ENCODE assay signal across 8 cellular contexts in genomic region chr7:27192546-27193334, GRCh38. TPM values are rescaled to one million over a fixed set of nuclear protein-coding genes. Genes with fewer than 3 reads are reported as not detected.
A peak's percentile ranks its signal among the peaks of the same experiment; 100 is the strongest.
DNase-seq lines count a peak whose midpoint lies in the region; ATAC-seq and TF ChIP-seq lines count a peak whose summit lies in the region.

No MANE protein-coding gene starts in this region.

- ATAC-seq in GM23338 = peak; percentile 23
- no peak for ATAC-seq in GM19455 (IDR thresholded peaks at IDR 0.05; ENCODE audit: unreplicated experiment)

- H4K20me1 ChIP-seq in GM23338 (replicated peaks; ENCODE audit: insufficient read depth) (peaks cover 31% of the 10 kb centered on the region), hepatocyte (ENCODE audit: insufficient read depth, poor library complexity, severe bottlenecking) (peaks cover 25% of the 10 kb centered on the region)

- H3K27ac Mint-ChIP-seq in GM23338 = no peak overlapping the region

- DNase-seq in GM23338 (ENCODE audit: low spot score) = no peak
- peak; percentile 20 for DNase-seq in UCSD-AML1 (lab: John Stamatoyannopoulos, UW; ENCODE audit: unreplicated experiment)
- DNase-seq in hepatocyte (ENCODE audit: low spot score) = no peak
- no peak for DNase-seq in HUDEP-2 (lab: John Stamatoyannopoulos, UW; ENCODE audit: unreplicated experiment in 76 of 76)
- no peak for DNase-seq in G401 (ENCODE audit: low spot score)
- no peak for DNase-seq in RPMI8226

- H3K79me2 ChIP-seq in GM23338 (replicated peaks; ENCODE audit: insufficient read depth) (no peaks in the 10 kb centered on the region), hepatocyte (peaks cover 98% of the 10 kb centered on the region)

- H3K4me1 Mint-ChIP-seq in GM23338 = peaks cover 22% of the 10 kb centered on the region

- H3K4me1 ChIP-seq in GM23338 (ENCODE audit: insufficient read depth) (peaks cover 38% of the 10 kb centered on the region), hepatocyte (ENCODE audit: insufficient read depth) (peaks cover 35% of the 10 kb centered on the region)

- H2AFZ ChIP-seq in GM23338 = no peak overlapping the region
- H2AFZ ChIP-seq in hepatocyte = peak overlapping the region; percentile 52

- H3K27me3 Mint-ChIP-seq in GM23338 (ENCODE audit: insufficient read depth, low read depth, poor library complexity) = peaks cover 95% of the 10 kb centered on the region

- peak overlapping the region; percentile 40 for H3K4me3 ChIP-seq in GM23338
- peak overlapping the region; percentile 34 for H3K4me3 ChIP-seq in hepatocyte
- H3K4me3 ChIP-seq in skin epidermis = peak overlapping the region; percentile 14 to 33 (median 20)

- H3K36me3 Mint-ChIP-seq in GM23338 (ENCODE audit: low read depth) = no peaks in the 10 kb centered on the region

- no peaks in the 10 kb centered on the region; the same call in 2 of the 3 replicates for H3K9me3 Mint-ChIP-seq in GM23338

- H3K4me2 ChIP-seq in GM23338 = peak overlapping the region; percentile 48; the same call in 1 of the 2 replicates
- H3K4me2 ChIP-seq in hepatocyte = peak overlapping the region; percentile 96

- H3F3A ChIP-seq in GM23338 (replicated peaks; ENCODE audit: low read depth) = peaks cover 36% of the 10 kb centered on the region

- H3K27ac ChIP-seq in GM23338 (ENCODE audit: low read depth) = no peak overlapping the region
- H3K27ac ChIP-seq in hepatocyte = peak overlapping the region; percentile 97
- peak overlapping the region in 6 of 21 experiments; percentile 32 to 78 (median 67) for H3K27ac ChIP-seq in skin epidermis

- no peak overlapping the region; the same call in 2 of the 3 replicates for H3K4me3 Mint-ChIP-seq in GM23338

- 8% methylated on average over 67 of the region's 78 CpGs for WGBS in hepatocyte (ENCODE audit: low lambda C conversion rate, missing lambda C conversion rate)

- no peaks in the 10 kb centered on the region for H3K9me3 ChIP-seq in hepatocyte (ENCODE audit: low read depth)

- TF ChIP-seq CTCF in GM23338 (conservative IDR thresholded peaks at IDR 0.05; ENCODE audit: low read depth in 2 of 2) = no peak
- no peak for TF ChIP-seq CTCF in hepatocyte (IDR thresholded peaks at IDR 0.05; ENCODE audit: poor library complexity)

- H3K36me3 ChIP-seq in GM23338 (ENCODE audit: insufficient read depth) (no peaks in the 10 kb centered on the region), hepatocyte (replicated peaks; ENCODE audit: insufficient read depth, low read depth) (no peaks in the 10 kb centered on the region)

- in situ Hi-C loops in G401 (cut with HindIII; ENCODE audit: low sequenced_read_pairs) = no loop called here

- H3K27me3 ChIP-seq in GM23338 (ENCODE audit: insufficient read depth) (peaks cover 100% of the 10 kb centered on the region), hepatocyte (peaks cover 88% of the 10 kb centered on the region)

- no peaks in the 10 kb centered on the region for H3K9me2 ChIP-seq in GM23338 (ENCODE audit: insufficient read depth)
- no peaks in the 10 kb centered on the region for H3K9me2 ChIP-seq in hepatocyte (replicated peaks; ENCODE audit: insufficient read depth)

TF ChIP-seq in GM23338, 12 proteins besides CTCF, POLR2A, EP300 and RAD21:
- TF ChIP-seq CREB1 (CRISPR knock-in tag; IDR thresholded peaks at IDR 0.05; ENCODE audit: low read depth) (0 out of 2 replicates have a peak, but pooled peaks have one; percentile 1), EZH2 (IDR thresholded peaks at IDR 0.05; ENCODE audit: low read depth, unreplicated experiment) (peak; percentile 78), POLR2AphosphoS5 (IDR thresholded peaks at IDR 0.05; ENCODE audit: low read depth) (no peak)
- TF ChIP-seq, protein P1, sequence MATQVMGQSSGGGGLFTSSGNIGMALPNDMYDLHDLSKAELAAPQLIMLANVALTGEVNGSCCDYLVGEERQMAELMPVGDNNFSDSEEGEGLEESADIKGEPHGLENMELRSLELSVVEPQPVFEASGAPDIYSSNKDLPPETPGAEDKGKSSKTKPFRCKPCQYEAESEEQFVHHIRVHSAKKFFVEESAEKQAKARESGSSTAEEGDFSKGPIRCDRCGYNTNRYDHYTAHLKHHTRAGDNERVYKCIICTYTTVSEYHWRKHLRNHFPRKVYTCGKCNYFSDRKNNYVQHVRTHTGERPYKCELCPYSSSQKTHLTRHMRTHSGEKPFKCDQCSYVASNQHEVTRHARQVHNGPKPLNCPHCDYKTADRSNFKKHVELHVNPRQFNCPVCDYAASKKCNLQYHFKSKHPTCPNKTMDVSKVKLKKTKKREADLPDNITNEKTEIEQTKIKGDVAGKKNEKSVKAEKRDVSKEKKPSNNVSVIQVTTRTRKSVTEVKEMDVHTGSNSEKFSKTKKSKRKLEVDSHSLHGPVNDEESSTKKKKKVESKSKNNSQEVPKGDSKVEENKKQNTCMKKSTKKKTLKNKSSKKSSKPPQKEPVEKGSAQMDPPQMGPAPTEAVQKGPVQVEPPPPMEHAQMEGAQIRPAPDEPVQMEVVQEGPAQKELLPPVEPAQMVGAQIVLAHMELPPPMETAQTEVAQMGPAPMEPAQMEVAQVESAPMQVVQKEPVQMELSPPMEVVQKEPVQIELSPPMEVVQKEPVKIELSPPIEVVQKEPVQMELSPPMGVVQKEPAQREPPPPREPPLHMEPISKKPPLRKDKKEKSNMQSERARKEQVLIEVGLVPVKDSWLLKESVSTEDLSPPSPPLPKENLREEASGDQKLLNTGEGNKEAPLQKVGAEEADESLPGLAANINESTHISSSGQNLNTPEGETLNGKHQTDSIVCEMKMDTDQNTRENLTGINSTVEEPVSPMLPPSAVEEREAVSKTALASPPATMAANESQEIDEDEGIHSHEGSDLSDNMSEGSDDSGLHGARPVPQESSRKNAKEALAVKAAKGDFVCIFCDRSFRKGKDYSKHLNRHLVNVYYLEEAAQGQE (IDR thresholded peaks at IDR 0.05; ENCODE audit: unreplicated experiment) = no peak
- TF ChIP-seq, protein P2, sequence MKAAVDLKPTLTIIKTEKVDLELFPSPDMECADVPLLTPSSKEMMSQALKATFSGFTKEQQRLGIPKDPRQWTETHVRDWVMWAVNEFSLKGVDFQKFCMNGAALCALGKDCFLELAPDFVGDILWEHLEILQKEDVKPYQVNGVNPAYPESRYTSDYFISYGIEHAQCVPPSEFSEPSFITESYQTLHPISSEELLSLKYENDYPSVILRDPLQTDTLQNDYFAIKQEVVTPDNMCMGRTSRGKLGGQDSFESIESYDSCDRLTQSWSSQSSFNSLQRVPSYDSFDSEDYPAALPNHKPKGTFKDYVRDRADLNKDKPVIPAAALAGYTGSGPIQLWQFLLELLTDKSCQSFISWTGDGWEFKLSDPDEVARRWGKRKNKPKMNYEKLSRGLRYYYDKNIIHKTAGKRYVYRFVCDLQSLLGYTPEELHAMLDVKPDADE (IDR thresholded peaks at IDR 0.05) = no peak

RNA-seq across cellular contexts. Expression of gene HOXA13, which starts 7.2 kb away (rescaled TPM):
- total RNA-seq in GM23338 (2014; rRNA removed; shearing (Covaris generic)) = not detected in 2 replicates
- polyA plus RNA-seq in GM23338 (2016; fragmentation: Nextera tagmentation; extraction: Ambion mirVana) = not detected in 2 replicates
- total RNA-seq in hepatocyte = 13.0 and 14.2 TPM in 2 replicates
- 6.1 and 6.2 TPM in 2 replicates for polyA plus RNA-seq in hepatocyte
- 0.37 TPM in 1 of 2 replicates, not detected in the other for total RNA-seq in G401 (2014; rRNA removed; shearing (Covaris generic))

RNA-seq across cellular contexts. Expression of gene HOXA11, which starts 7.7 kb away (rescaled TPM):
- total RNA-seq in GM23338 (2014; rRNA removed; shearing (Covaris generic)) = not detected in 2 replicates
- polyA plus RNA-seq in GM23338 (2016; fragmentation: Nextera tagmentation; extraction: Ambion mirVana) (not detected in 2 replicates), hepatocyte (5.4 and 7.6 TPM in 2 replicates)
- total RNA-seq in hepatocyte = 6.4 and 9.6 TPM in 2 replicates
- total RNA-seq in G401 (2014; rRNA removed; shearing (Covaris generic)) = 9.3 and 11.6 TPM in 2 replicates

RNA-seq across cellular contexts. Expression of gene HOXA10, which starts 18.6 kb away (rescaled TPM):
- total RNA-seq in GM23338 (2014; rRNA removed; shearing (Covaris generic)) = not detected in 2 replicates
- polyA plus RNA-seq in GM23338 (2016; fragmentation: Nextera tagmentation; extraction: Ambion mirVana) (not detected in 2 replicates), hepatocyte (7.7 and 8.1 TPM in 2 replicates)
- total RNA-seq in hepatocyte = 9.9 and 15.1 TPM in 2 replicates
- 10.3 and 23.0 TPM in 2 replicates for total RNA-seq in G401 (2014; rRNA removed; shearing (Covaris generic))

RNA-seq across cellular contexts. Expression of gene HOXA9, which starts 27.4 kb away (rescaled TPM):
- total RNA-seq in GM23338 (2014; rRNA removed; shearing (Covaris generic)) = not detected in 2 replicates
- polyA plus RNA-seq in GM23338 (2016; fragmentation: Nextera tagmentation; extraction: Ambion mirVana) = not detected in 2 replicates
- total RNA-seq in hepatocyte = 3.6 and 5.9 TPM in 2 replicates
- polyA plus RNA-seq in hepatocyte = 3.5 and 4.4 TPM in 2 replicates
- 66.5 and 71.2 TPM in 2 replicates for total RNA-seq in G401 (2014; rRNA removed; shearing (Covaris generic))

RNA-seq across cellular contexts. Expression of gene HOXA7, which starts 36.3 kb away (rescaled TPM):
- total RNA-seq in GM23338 (2014; rRNA removed; shearing (Covaris generic)) = not detected in 2 replicates
- polyA plus RNA-seq in GM23338 (2016; fragmentation: Nextera tagmentation; extraction: Ambion mirVana) (0.24 TPM in 1 of 2 replicates, not detected in the other), hepatocyte (1.0 TPM in 1 of 2 replicates, not detected in the other)
- 0.32 and 0.83 TPM in 2 replicates for total RNA-seq in hepatocyte
- 4.4 and 7.1 TPM in 2 replicates for total RNA-seq in G401 (2014; rRNA removed; shearing (Covaris generic))

Comparison
In these comparisons a context has a peak if more than half of its experiments do, and no peak if none do; other contexts are left out.
1. RNA of gene HOXA13, which starts 7.2 kb away (total RNA-seq): 13.0 to 14.2 TPM in hepatocyte; not detected in GM23338 and 0.37 TPM in G401; every median in the first group is over 10 times any median in the second.
2. RNA of gene HOXA10, which starts 18.6 kb away (total RNA-seq): 10.3 to 23.0 TPM in G401 and 9.9 to 15.1 TPM in hepatocyte; not detected in GM23338; every median in the first group is over 10 times any median in the second.
3. Peak in every context shown above with its lines, with median percentiles within 50 percentile points of each other: H3K4me3 ChIP-seq.